ENCODE assay signal across 14 cellular contexts in genomic region chr10:118256825-118257570, GRCh38.
DNase-seq lines count a peak whose midpoint lies in the region; ATAC-seq, FAIRE-seq and TF ChIP-seq lines count a peak whose summit lies in the region.
"Had no signal": no experiment of that assay in that cellular context is flagged by ENCODE, and none has a peak within 500 bp of the region (broad histone marks: within the 10 kb centered on the region; RNA-seq: fewer than 3 reads in every experiment).

No MANE protein-coding gene starts in this region.

- H3K4me1 ChIP-seq in HUES6 (ENCODE audit: control insufficient read depth, insufficient read depth, low read length) (peaks cover 25% of the 10 kb centered on the region), K562 (replicated peaks in 1 of 2; ENCODE audit: control insufficient read depth in 2 of 2, insufficient read depth in 2 of 2, low read length in 2 of 2) (no peaks in the 10 kb centered on the region), prostate gland (replicated peaks) (no peaks in the 10 kb centered on the region), ovary (ENCODE audit: insufficient read depth) (no peaks in the 10 kb centered on the region)
- H3K4me1 ChIP-seq: BLaER1 treated with 17β-estradiol and CSF1 and Interleukin-3, amounts not matched to agents 10 nM and 100 nM had no signal

- no peaks in the 10 kb centered on the region for H3K36me3 ChIP-seq in HUES6 (ENCODE audit: control insufficient read depth, insufficient read depth, low read length)
- no peaks in the 10 kb centered on the region for H3K36me3 ChIP-seq in K562 (ENCODE audit: control insufficient read depth, insufficient read depth, low read length)
- no peaks in the 10 kb centered on the region for H3K36me3 ChIP-seq in prostate gland
- no peaks in the 10 kb centered on the region for H3K36me3 ChIP-seq in ovary
- H3K36me3 ChIP-seq: BLaER1 treated with 17β-estradiol and CSF1 and Interleukin-3, amounts not matched to agents 10 nM and 100 nM had no signal

- no peak for ATAC-seq in K562
- ATAC-seq in HG03469 (IDR thresholded peaks at IDR 0.05; ENCODE audit: unreplicated experiment), result no peak
- no peak for ATAC-seq in GM21825 (IDR thresholded peaks at IDR 0.05; ENCODE audit: unreplicated experiment)
- ATAC-seq: PC-3 had no signal

- H3K9ac ChIP-seq in HUES6 (ENCODE audit: low read length) (peak overlapping the region; percentile 19), K562 (ENCODE audit: insufficient read depth in 1 of 2, low read depth in 2 of 2, low read length in 2 of 2) (no peak overlapping the region)
- H3K9ac ChIP-seq: BLaER1 treated with 17β-estradiol and CSF1 and Interleukin-3, amounts not matched to agents 10 nM and 100 nM had no signal

- no peaks in the 10 kb centered on the region for H4K20me1 ChIP-seq in K562 (replicated peaks; ENCODE audit: control insufficient read depth, insufficient read depth, low read length)
- H4K20me1 ChIP-seq: BLaER1 treated with 17β-estradiol and CSF1 and Interleukin-3, amounts not matched to agents 10 nM and 100 nM had no signal

- H3K9me3 ChIP-seq in HUES6 (ENCODE audit: control insufficient read depth, insufficient read depth, low read depth, low read length), result no peaks in the 10 kb centered on the region
- no peaks in the 10 kb centered on the region for H3K9me3 ChIP-seq in K562 (replicated peaks; ENCODE audit: control insufficient read depth, insufficient read depth, low read depth, low read length)
- no peaks in the 10 kb centered on the region for H3K9me3 ChIP-seq in prostate gland
- H3K9me3 ChIP-seq in ovary, result no peaks in the 10 kb centered on the region
- H3K9me3 ChIP-seq: BLaER1 treated with 17β-estradiol and CSF1 and Interleukin-3, amounts not matched to agents 10 nM and 100 nM had no signal

- no peak overlapping the region for H3K4me2 ChIP-seq in K562 (ENCODE audit: insufficient read depth, low read length)
- H3K4me2 ChIP-seq: BLaER1 treated with 17β-estradiol and CSF1 and Interleukin-3, amounts not matched to agents 10 nM and 100 nM had no signal

- TF ChIP-seq CTCF in K562 (IDR thresholded peaks at IDR 0.05 in 2 of 3, conservative IDR thresholded peaks at IDR 0.05 in 1 of 3; ENCODE audit: insufficient read depth in 2 of 3, low read depth in 1 of 3, low read length in 3 of 3) (no peak), prostate gland (IDR thresholded peaks at IDR 0.05) (no peak), ovary (IDR thresholded peaks at IDR 0.05) (no peak)

- BruUV-seq in K562 (replicated peaks; lab: Mats Ljungman, UMichigan), result no TSS peak

- no peak overlapping the region for H2AFZ ChIP-seq in K562 (ENCODE audit: low read depth, low read length)

- CTCF ChIA-PET in K562 (lab: Yijun Ruan, JAX; ENCODE audit: low intra/inter-chr PET ratio), result no interaction called here

- no peak for TF ChIP-seq EP300 in K562 (IDR thresholded peaks at IDR 0.05; ENCODE audit: low read length)
- TF ChIP-seq EP300 in ovary (IDR thresholded peaks at IDR 0.05), result no peak

- H3K27me3 ChIP-seq in HUES6 (ENCODE audit: control insufficient read depth, insufficient read depth, low read length) (peaks cover 56% of the 10 kb centered on the region), K562 (ENCODE audit: control insufficient read depth in 2 of 2, insufficient read depth in 2 of 2, low read length in 2 of 2) (peaks cover 5 to 14% of the 10 kb centered on the region in 2 experiments; a peak in 4 of 5 replicates), prostate gland (replicated peaks; ENCODE audit: insufficient read depth) (no peaks in the 10 kb centered on the region), ovary (no peaks in the 10 kb centered on the region)
- H3K27me3 ChIP-seq: BLaER1 treated with 17β-estradiol and CSF1 and Interleukin-3, amounts not matched to agents 10 nM and 100 nM had no signal

- no peak for FAIRE-seq in K562 (lab: Jason Lieb, UNC)

- POLR2A ChIA-PET in K562 (lab: Yijun Ruan, JAX), result no interaction called here

- H3K9me1 ChIP-seq in K562 (ENCODE audit: control insufficient read depth, insufficient read depth, low read length), result no peaks in the 10 kb centered on the region

- no peak for TF ChIP-seq RAD21 in K562 (CRISPR knock-in tag; conservative IDR thresholded peaks at IDR 0.05 in 1 of 2, IDR thresholded peaks at IDR 0.05 in 1 of 2)

- intact Hi-C loops in K562 (cut with micrococcal nuclease) (no loop called here), prostate gland (cut with DNase I) (no loop called here), ovary (cut with DNase I) (no loop called here)

- no peaks in the 10 kb centered on the region for H3K79me2 ChIP-seq in K562 (ENCODE audit: control insufficient read depth, insufficient read depth, low read length)

- in situ Hi-C loops in K562 (cut with MboI), result no loop called here

- peak; percentile 80 for DNase-seq in NCI-H69 (lab: John Stamatoyannopoulos, UW)
- DNase-seq in K562 (ENCODE audit: extremely low read depth in 1 of 4, low spot score in 3 of 4), result no peak
- DNase-seq in prostate gland (ENCODE audit: low spot score), result peak; percentile 20
- no peak for DNase-seq in ovary
- DNase-seq: HCEC 1CT, NCI-H1048, NCI-H2029, NCI-H510A treated with DMSO at 0.1 percent for 48 hours, PC-3 had no signal

- TF ChIP-seq POLR2A in K562 (conservative IDR thresholded peaks at IDR 0.05) (no peak), prostate gland (IDR thresholded peaks at IDR 0.05) (no peak), ovary (IDR thresholded peaks at IDR 0.05) (no peak)

- WGBS in K562 (ENCODE audit: insufficient coverage, low coverage, missing lambda C conversion rate), result 0% methylated on average over 6 of the region's 7 CpGs
- 17% methylated on average over 7 of the region's 7 CpGs for WGBS in prostate gland
- WGBS in ovary, 3 donors, result 57 to 73% (median 72%) methylated on average over 7 of the region's 7 CpGs

- H3K4me3 ChIP-seq in HUES6 (ENCODE audit: low read depth, low read length) (no peak overlapping the region), K562 (no peak overlapping the region), prostate gland (no peak overlapping the region), ovary (no peak overlapping the region)
- H3K4me3 ChIP-seq: BLaER1 treated with 17β-estradiol and CSF1 and Interleukin-3, amounts not matched to agents 10 nM and 100 nM; SK-N-MC had no signal

- H3K27ac ChIP-seq in HUES6 (ENCODE audit: low read depth, low read length) (no peak overlapping the region), K562 (ENCODE audit: extremely low read depth, low read depth, low read length) (no peak overlapping the region), prostate gland (peak overlapping the region in 1 of 2 donors; percentile 6), ovary (no peak overlapping the region)
- H3K27ac ChIP-seq: BLaER1 treated with 17β-estradiol and CSF1 and Interleukin-3, amounts not matched to agents 10 nM and 100 nM; SK-N-MC had no signal

TF ChIP-seq in K562, 482 proteins besides CTCF, POLR2A, EP300 and RAD21 (continues in another document):
- TF ChIP-seq TEAD1 (CRISPR knock-in tag; IDR thresholded peaks at IDR 0.05) (no peak), PKNOX1 (IDR thresholded peaks at IDR 0.05) (peak; percentile 64), ZNF583 (CRISPR knock-in tag; IDR thresholded peaks at IDR 0.05) (no peak), ELF1 (tag; IDR thresholded peaks at IDR 0.05) (no peak), FOSL1 (tag; conservative IDR thresholded peaks at IDR 0.05) (no peak), PBX2 (CRISPR knock-in tag; IDR thresholded peaks at IDR 0.05; ENCODE audit: low read depth) (no peak), PBX2 (tag; conservative IDR thresholded peaks at IDR 0.05; ENCODE audit: low read depth) (peak; percentile 36; the same call in 1 of the 2 replicates), SPI1 (IDR thresholded peaks at IDR 0.05; ENCODE audit: borderline replicate concordance, low read depth, low read length) (no peak), ZBTB9 (CRISPR knock-in tag; IDR thresholded peaks at IDR 0.05) (no peak), TCFL5 (CRISPR knock-in tag; conservative IDR thresholded peaks at IDR 0.05) (no peak), HNRNPL (IDR thresholded peaks at IDR 0.05; ENCODE audit: low read depth, low read length) (no peak)

Comparison
In these comparisons a context has a peak if more than half of its experiments do, and no peak if none do; other contexts are left out.
1. DNase-seq: peak in NCI-H69 (single experiment) and prostate gland (single experiment); none in K562 (0 of 4) and ovary (0 of 5).